Comparison of ENCODE assay signal across 19 cellular contexts in genomic region chr3:123840961-123841360, GRCh38. TPM values are rescaled to one million over a fixed set of nuclear protein-coding genes. Genes with fewer than 3 reads are reported as not detected.
A peak's percentile ranks its signal among the peaks of the same experiment; 100 is the strongest.
DNase-seq lines count a peak whose midpoint lies in the region; ATAC-seq, FAIRE-seq and TF ChIP-seq lines count a peak whose summit lies in the region.
"Had no signal": no experiment of that assay in that cellular context is flagged by ENCODE, and none has a peak within 500 bp of the region (broad histone marks: within the 10 kb centered on the region; RNA-seq: fewer than 3 reads in every experiment).

No MANE protein-coding gene starts in this region.

- POLR2A ChIA-PET in HEK293T (lab: Yijun Ruan, JAX): no interaction called here

- no peak overlapping the region for H3K4me3 ChIP-seq in GM23248
- no peak overlapping the region for H3K4me3 ChIP-seq in astrocyte (ENCODE audit: insufficient read depth, low read depth, low read length)
- no peak overlapping the region for H3K4me3 ChIP-seq in heart left ventricle
- H3K4me3 ChIP-seq: BLaER1 treated with 17β-estradiol and CSF1 and Interleukin-3, amounts not matched to agents 10 nM and 100 nM; GM12878 had no signal

- peaks cover 21% of the 10 kb centered on the region for H3K4me1 ChIP-seq in GM23248 (ENCODE audit: insufficient read depth)
- H3K4me1 ChIP-seq in astrocyte (ENCODE audit: insufficient read depth, low read length): peaks cover 13% of the 10 kb centered on the region
- H3K4me1 ChIP-seq in heart left ventricle: no peaks in the 10 kb centered on the region

- H3K9ac ChIP-seq in GM23248 (no peak overlapping the region), astrocyte (ENCODE audit: low read length) (peak overlapping the region; percentile 3)
- H3K9ac ChIP-seq: BLaER1 treated with 17β-estradiol and CSF1 and Interleukin-3, amounts not matched to agents 10 nM and 100 nM had no signal

- intact Hi-C loops in heart left ventricle (cut with DNase I): no loop called here

- no peaks in the 10 kb centered on the region for H3K9me2 ChIP-seq in GM23248 (ENCODE audit: insufficient read depth)

- H3K27ac ChIP-seq in GM23248 (0 out of 2 replicates have a peak overlapping the region, but pooled peaks have one; percentile 15), astrocyte (ENCODE audit: low read depth, low read length) (peak overlapping the region; percentile 50), heart left ventricle (no peak overlapping the region)
- H3K27ac ChIP-seq: BLaER1 treated with 17β-estradiol and CSF1 and Interleukin-3, amounts not matched to agents 10 nM and 100 nM had no signal

- no peak overlapping the region for H3K4me2 ChIP-seq in GM23248 (ENCODE audit: unreplicated experiment)
- peak overlapping the region; percentile 7 for H3K4me2 ChIP-seq in astrocyte (ENCODE audit: low read length)

- peak overlapping the region; percentile 54 for H3K27ac Mint-ChIP-seq in astrocyte (ENCODE audit: unreplicated experiment)
- H3K27ac Mint-ChIP-seq: B cell; CD8-positive, alpha-beta T cell; IgD-negative memory B cell had no signal

- peaks cover 11% of the 10 kb centered on the region for H3K9me3 Mint-ChIP-seq in astrocyte (ENCODE audit: unreplicated experiment)

- no peak for ATAC-seq in heart left ventricle
- ATAC-seq: CD8-positive, alpha-beta T cell; GM12878; HCT116 had no signal

- no peak for FAIRE-seq in astrocyte (lab: Jason Lieb, UNC)
- FAIRE-seq: GM12878, HTR-8/SVneo had no signal

- H3F3A ChIP-seq in GM23248 (ENCODE audit: insufficient read depth): peaks cover 34% of the 10 kb centered on the region

- no peaks in the 10 kb centered on the region for H3K27me3 Mint-ChIP-seq in astrocyte (ENCODE audit: low read depth, unreplicated experiment)
- H3K27me3 Mint-ChIP-seq: IgD-negative memory B cell had no signal

- WGBS in GM23248 (ENCODE audit: low coverage in 1 of 2, low lambda C conversion rate in 2 of 2, missing lambda C conversion rate in 2 of 2), 2 experiments: 89 to 100% methylated on average over 2 of the region's 2 CpGs
- 92 to 98% (median 96%) methylated on average over 2 of the region's 2 CpGs for WGBS in heart left ventricle, 4 donors

- DNase-seq in GM23248 (no peak), M059J (ENCODE audit: low read depth) (peak; percentile 58), astrocyte (ENCODE audit: low read depth) (no peak), HEK293T (ENCODE audit: extremely low spot score) (no peak), GM13977 (ENCODE audit: low spot score) (no peak), heart left ventricle (no peak)
- DNase-seq in activated CD4-positive, CD25-positive, alpha-beta regulatory T cell (lab: John Stamatoyannopoulos, UW): no peak
- DNase-seq: 8988T; Calu3; CD8-positive, alpha-beta T cell; DMS79 treated with DMSO at 0.1 percent for 48 hours; GOT3; H7 had no signal

- H3K27me3 ChIP-seq in GM23248 (replicated peaks; ENCODE audit: insufficient read depth) (no peaks in the 10 kb centered on the region), astrocyte (ENCODE audit: insufficient read depth, low read length) (no peaks in the 10 kb centered on the region), heart left ventricle (no peaks in the 10 kb centered on the region)
- H3K27me3 ChIP-seq: BLaER1 treated with 17β-estradiol and CSF1 and Interleukin-3, amounts not matched to agents 10 nM and 100 nM had no signal

- no peaks in the 10 kb centered on the region for H4K20me1 ChIP-seq in GM23248 (ENCODE audit: insufficient read depth)
- H4K20me1 ChIP-seq in astrocyte (ENCODE audit: insufficient read depth, low read length): no peaks in the 10 kb centered on the region
- H4K20me1 ChIP-seq: BLaER1 treated with 17β-estradiol and CSF1 and Interleukin-3, amounts not matched to agents 10 nM and 100 nM had no signal

- TF ChIP-seq CTCF in astrocyte (IDR thresholded peaks at IDR 0.05; ENCODE audit: insufficient read depth, low read depth, low read length) (no peak), GM13977 (IDR thresholded peaks at IDR 0.05; ENCODE audit: extremely low read depth, insufficient read depth, missing control alignments) (no peak), heart left ventricle (IDR thresholded peaks at IDR 0.05) (no peak)

- CTCF ChIA-PET in HEK293T (lab: Yijun Ruan, JAX): no interaction called here

- H3K36me3 ChIP-seq in GM23248 (ENCODE audit: low read depth) (peaks cover 41% of the 10 kb centered on the region), astrocyte (ENCODE audit: insufficient read depth, low read length) (no peaks in the 10 kb centered on the region), heart left ventricle (no peaks in the 10 kb centered on the region)

- H3K9me3 ChIP-seq in GM23248 (ENCODE audit: low read depth): peaks cover 10% of the 10 kb centered on the region
- peaks cover 5% of the 10 kb centered on the region for H3K9me3 ChIP-seq in astrocyte (ENCODE audit: insufficient read depth, low read depth, low read length)
- H3K9me3 ChIP-seq in heart left ventricle: peaks cover 0 to 51% (median 18%) of the 10 kb centered on the region in 12 donors

- H3K4me3 Mint-ChIP-seq in astrocyte (ENCODE audit: unreplicated experiment): no peak overlapping the region
- H3K4me3 Mint-ChIP-seq: B cell; CD8-positive, alpha-beta T cell; IgD-negative memory B cell had no signal

- TF ChIP-seq POLR2A in heart left ventricle (IDR thresholded peaks at IDR 0.05): no peak

- H3K79me2 ChIP-seq in GM23248 (ENCODE audit: insufficient read depth) (peaks cover 79% of the 10 kb centered on the region), astrocyte (ENCODE audit: insufficient read depth, low read length) (peaks cover 63% of the 10 kb centered on the region)

- peaks cover 37% of the 10 kb centered on the region for H3K4me1 Mint-ChIP-seq in astrocyte (ENCODE audit: low read depth, unreplicated experiment)
- H3K4me1 Mint-ChIP-seq: B cell, IgD-negative memory B cell had no signal

- no peak overlapping the region for H2AFZ ChIP-seq in GM23248
- no peak overlapping the region for H2AFZ ChIP-seq in astrocyte (ENCODE audit: low read depth, low read length)

- in situ Hi-C loops in GM23248 (cut with MboI) (no loop called here), GM13977 (cut with MboI; ENCODE audit: low pct_unique_long_range_greater_than_20kb, low sequenced_read_pairs, unreplicated experiment) (no loop called here)

- H3K36me3 Mint-ChIP-seq in astrocyte (ENCODE audit: low read depth, unreplicated experiment): peaks cover 5% of the 10 kb centered on the region
- H3K36me3 Mint-ChIP-seq: CD8-positive, alpha-beta T cell; IgD-negative memory B cell had no signal

TF ChIP-seq in HEK293T, 16 proteins besides CTCF, POLR2A, EP300 and RAD21:
- TF ChIP-seq FOXK2 (IDR thresholded peaks at IDR 0.05): no peak
- TF ChIP-seq HDGF (IDR thresholded peaks at IDR 0.05; ENCODE audit: borderline replicate concordance): no peak
- TF ChIP-seq SP1 (IDR thresholded peaks at IDR 0.05): no peak
- TF ChIP-seq ELF4 (IDR thresholded peaks at IDR 0.05): no peak
- TF ChIP-seq BHLHE40 (IDR thresholded peaks at IDR 0.05; ENCODE audit: borderline replicate concordance): no peak
- TF ChIP-seq PKNOX1 (IDR thresholded peaks at IDR 0.05): no peak
- no peak for TF ChIP-seq ZNF384 (IDR thresholded peaks at IDR 0.05)
- TF ChIP-seq TARDBP (IDR thresholded peaks at IDR 0.05): no peak

RNA-seq across cellular contexts. Expression of gene MYLK, which starts 43.2 kb away (rescaled TPM):
- 157 and 174 TPM in 2 replicates for total RNA-seq in GM23248 (2014; rRNA removed; shearing (Covaris generic))
- polyA plus RNA-seq in GM23248 (2016; fragmentation: Nextera tagmentation; extraction: Ambion mirVana): 110 TPM in 2 replicates
- total RNA-seq in M059J (2014; rRNA removed; shearing (Covaris generic)): 173 and 262 TPM in 2 replicates
- total RNA-seq in astrocyte: 50.5 and 53.6 TPM in 2 replicates
- total RNA-seq in heart left ventricle: 10 to 100 TPM; 10.5 to 20.7 (median 12.7) TPM
- polyA plus RNA-seq in heart left ventricle: 1 to 10 TPM; 3.2 to 9.4 TPM
- total RNA-seq: B cell; CD8-positive, alpha-beta T cell had no signal

Comparison
In these comparisons a context has a peak if more than half of its experiments do, and no peak if none do; other contexts are left out.
1. H3K27ac ChIP-seq: peak in GM23248 (single experiment) and astrocyte (single experiment); none in heart left ventricle (0 of 12).